ENCODE assay signal across 8 cellular contexts in genomic region chr12:95858451-95859343, GRCh38. TPM values are rescaled to one million over a fixed set of nuclear protein-coding genes. Genes with fewer than 3 reads are reported as not detected.
DNase-seq lines count a peak whose midpoint lies in the region; ATAC-seq and TF ChIP-seq lines count a peak whose summit lies in the region.

Gene SNRPF (plus strand): TSS chr12:95858952. CDS start chr12:95859074, 122 bp downstream.

- CTCF ChIA-PET in GM10248 (lab: Yijun Ruan, JAX) = no interaction called here
- CTCF ChIA-PET in activated naive CD4-positive, alpha-beta T cell treated with anti-CD3 and anti-CD28 coated beads for 36 hours (lab: Charles Lee) = no interaction called here

- DNase-seq in GM10248 (ENCODE audit: extremely low spot score) (peak; percentile 100), NB4 (ENCODE audit: low read depth) (peak; percentile 99), SK-N-DZ (ENCODE audit: low spot score) (peak; percentile 96), germinal center (ENCODE audit: low spot score) (peak; percentile 100), non-pigmented ciliary epithelial cell (ENCODE audit: low read depth) (peak; percentile 94), suprapubic skin (ENCODE audit: low spot score in 2 of 2) (peak; percentile 98)
- peak; percentile 97 for DNase-seq in activated naive CD4-positive, alpha-beta T cell treated with anti-CD3 and anti-CD28 coated beads for 36 hours

- POLR2A ChIA-PET in GM10248 (lab: Yijun Ruan, JAX) = no interaction called here

- no peak for TF ChIP-seq EP300 in suprapubic skin (IDR thresholded peaks at IDR 0.05)

- H3K9me3 ChIP-seq in suprapubic skin = no peaks in the 10 kb centered on the region

- peaks cover 28% of the 10 kb centered on the region for H3K36me3 Mint-ChIP-seq in activated naive CD4-positive, alpha-beta T cell treated with anti-CD3 and anti-CD28 coated beads for 36 hours (ENCODE audit: low read depth)

- H3K4me1 ChIP-seq in suprapubic skin = peaks cover 22% of the 10 kb centered on the region

- no peak within 1 kb of the TSS for H3K27ac Mint-ChIP-seq in activated naive CD4-positive, alpha-beta T cell treated with anti-CD3 and anti-CD28 coated beads for 36 hours

- 2% methylated on average over 44 of the region's 54 CpGs for WGBS in suprapubic skin

- H3K9me3 Mint-ChIP-seq in activated naive CD4-positive, alpha-beta T cell treated with anti-CD3 and anti-CD28 coated beads for 36 hours = no peaks in the 10 kb centered on the region

- no peak within 1 kb of the TSS for H3K4me3 Mint-ChIP-seq in activated naive CD4-positive, alpha-beta T cell treated with anti-CD3 and anti-CD28 coated beads for 36 hours

- peaks cover 25% of the 10 kb centered on the region for H3K4me1 Mint-ChIP-seq in activated naive CD4-positive, alpha-beta T cell treated with anti-CD3 and anti-CD28 coated beads for 36 hours (ENCODE audit: low read depth)

- ATAC-seq in HG02571 (IDR thresholded peaks at IDR 0.05; ENCODE audit: unreplicated experiment) = peak; percentile 100

- H3K36me3 ChIP-seq in suprapubic skin = peaks cover 21% of the 10 kb centered on the region

- peaks cover 3% of the 10 kb centered on the region for H3K27me3 Mint-ChIP-seq in activated naive CD4-positive, alpha-beta T cell treated with anti-CD3 and anti-CD28 coated beads for 36 hours (ENCODE audit: low read depth)

- TF ChIP-seq CTCF in GM10248 (IDR thresholded peaks at IDR 0.05; ENCODE audit: control extremely low read depth, extremely low read depth, low read depth, missing control alignments) = peak; percentile 2
- no peak for TF ChIP-seq CTCF in NB4 (IDR thresholded peaks at IDR 0.05; ENCODE audit: low read depth, low read length)
- peak in 1 of 2 donors; percentile 14 for TF ChIP-seq CTCF in suprapubic skin (IDR thresholded peaks at IDR 0.05)

- intact Hi-C loops in activated naive CD4-positive, alpha-beta T cell treated with anti-CD3 and anti-CD28 coated beads for 36 hours (cut with micrococcal nuclease) = loop anchor here (1.0 to 10.0 kb wide), 11 partner anchors 85 to 1049 kb away; partner anchors contain the start of genes AMDHD1, CDK17, CFAP54 and FGD6

- H3K27ac ChIP-seq in suprapubic skin = peak within 1 kb of the TSS; percentile 82

- H3K27me3 ChIP-seq in suprapubic skin = no peaks in the 10 kb centered on the region

- TF ChIP-seq POLR2A in NB4 (IDR thresholded peaks at IDR 0.05; ENCODE audit: extremely low read depth, insufficient read length) (peak; percentile 84), suprapubic skin (IDR thresholded peaks at IDR 0.05) (no peak)

- H3K4me3 ChIP-seq in NB4 (ENCODE audit: low read depth, low read length) = peak within 1 kb of the TSS; percentile 86
- peak within 1 kb of the TSS; percentile 88 for H3K4me3 ChIP-seq in suprapubic skin

RNA-seq across cellular contexts. Expression of gene SNRPF, which starts in this region (rescaled TPM):
- polyA plus RNA-seq in SK-N-DZ (2014; cell fraction: cytosol; rRNA removed) = 23.3 and 23.5 TPM in 2 replicates
- polyA plus RNA-seq in SK-N-DZ (2014; cell fraction: nucleus; rRNA removed) = 17.9 and 23.2 TPM in 2 replicates
- total RNA-seq in activated naive CD4-positive, alpha-beta T cell treated with anti-CD3 and anti-CD28 coated beads for 36 hours = 10 to 100 TPM; 57.4 to 59.9 TPM
- 10 to 100 TPM in 1 of 4 donors, 1 to 10 TPM in 3; 3.7 to 10.1 (median 7.6) TPM for total RNA-seq in suprapubic skin

Comparison
In these comparisons a context has a peak if more than half of its experiments do, and no peak if none do; other contexts are left out.
1. Peak in every context shown above with its lines: DNase-seq, ATAC-seq, H3K4me3 ChIP-seq and H3K27ac ChIP-seq.
2. RNA of gene SNRPF (total RNA-seq): 57.4 to 59.9 TPM in activated naive CD4-positive, alpha-beta T cell treated with anti-CD3 and anti-CD28 coated beads for 36 hours; 3.7 to 10.1 TPM in suprapubic skin; every median in the first group is over 4 times any median in the second.